In the genomic region with DNA sequence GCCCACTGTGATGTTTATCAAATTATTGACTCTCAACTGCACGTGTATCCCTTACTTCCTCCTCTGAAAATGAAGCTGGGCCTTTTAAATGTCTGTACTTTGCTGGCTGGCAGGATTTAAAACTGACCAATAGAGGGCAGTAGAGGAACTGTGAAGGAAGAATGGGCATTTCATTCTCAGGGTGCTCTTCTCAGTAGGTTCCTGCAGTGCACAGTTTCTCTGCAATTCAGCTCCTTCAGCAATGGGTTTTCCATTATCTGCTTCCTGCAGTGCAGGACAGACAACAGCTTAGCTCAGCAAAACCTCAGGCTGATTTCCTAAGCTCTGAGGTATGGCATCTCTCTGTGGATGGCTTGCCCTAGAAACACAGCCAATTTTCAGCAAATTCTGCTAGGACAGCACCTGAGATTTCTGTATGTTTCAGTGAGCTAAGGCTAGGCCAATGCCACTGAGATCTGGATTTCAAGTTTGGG, we compare ENCODE assay signal across 8 cellular contexts.
A peak's percentile ranks its signal among the peaks of the same experiment; 100 is the strongest.
DNase-seq lines count a peak whose midpoint lies in the region; ATAC-seq, FAIRE-seq and TF ChIP-seq lines count a peak whose summit lies in the region.

No MANE protein-coding gene starts in this region.

- BruUV-seq in Caco-2 (replicated peaks; lab: Mats Ljungman, UMichigan): no TSS peak

- no peaks in the 10 kb centered on the region for H3K27me3 ChIP-seq in Caco-2 (replicated peaks; ENCODE audit: control insufficient read depth, insufficient read depth, low read length)
- no peaks in the 10 kb centered on the region for H3K27me3 ChIP-seq in left lung

- FAIRE-seq in GM19239 (lab: Jason Lieb, UNC): peak; percentile 77

- peak; percentile 37 to 57 for DNase-seq in Caco-2
- DNase-seq in GM19239 (ENCODE audit: insufficient read length, low spot score): peak; percentile 19
- peak; percentile 35 for DNase-seq in NCI-H510A (lab: John Stamatoyannopoulos, UW)
- DNase-seq in amniotic epithelial cell (ENCODE audit: low read depth): peak; percentile 24
- DNase-seq in left lung: no peak
- no peak for DNase-seq in natural killer cell treated with Interleukin-12 subunit alpha and Interleukin-12 subunit beta and Interleukin-15 and Interleukin-18, amount 100 ng/mL, for 72 hours (ENCODE audit: low spot score)
- DNase-seq in activated CD8-positive, alpha-beta memory T cell treated with anti-CD3 and anti-CD28 coated beads, Interleukin-2, amount 50 U/mL, for 48 hours: no peak

- no peak overlapping the region for H3K4me3 Mint-ChIP-seq in Caco-2 (ENCODE audit: unreplicated experiment)
- H3K4me3 Mint-ChIP-seq in natural killer cell treated with Interleukin-12 subunit alpha and Interleukin-12 subunit beta and Interleukin-15 and Interleukin-18, amount 100 ng/mL, for 72 hours: no peak overlapping the region

- H3K9me3 Mint-ChIP-seq in Caco-2 (ENCODE audit: unreplicated experiment): no peaks in the 10 kb centered on the region
- H3K9me3 Mint-ChIP-seq in natural killer cell treated with Interleukin-12 subunit alpha and Interleukin-12 subunit beta and Interleukin-15 and Interleukin-18, amount 100 ng/mL, for 72 hours: peaks cover 14% of the 10 kb centered on the region

- H3K4me1 Mint-ChIP-seq in Caco-2 (ENCODE audit: low read depth, unreplicated experiment): peaks cover 6% of the 10 kb centered on the region
- no peaks in the 10 kb centered on the region for H3K4me1 Mint-ChIP-seq in natural killer cell treated with Interleukin-12 subunit alpha and Interleukin-12 subunit beta and Interleukin-15 and Interleukin-18, amount 100 ng/mL, for 72 hours (ENCODE audit: low read depth in 2 of 2)

- H3K4me1 ChIP-seq in Caco-2 (no peaks in the 10 kb centered on the region), left lung (no peaks in the 10 kb centered on the region)

- H3K36me3 Mint-ChIP-seq in Caco-2 (ENCODE audit: insufficient read depth, unreplicated experiment): no peaks in the 10 kb centered on the region
- H3K36me3 Mint-ChIP-seq in natural killer cell treated with Interleukin-12 subunit alpha and Interleukin-12 subunit beta and Interleukin-15 and Interleukin-18, amount 100 ng/mL, for 72 hours: peaks cover 8% of the 10 kb centered on the region

- TF ChIP-seq CTCF in Caco-2 (IDR thresholded peaks at IDR 0.05; ENCODE audit: insufficient read depth in 1 of 2, low read depth in 1 of 2, low read length in 1 of 2, severe bottlenecking in 1 of 2, unreplicated experiment in 1 of 2) (peak; percentile 55 to 64), left lung (IDR thresholded peaks at IDR 0.05) (peak; percentile 37 to 40)

- intact Hi-C loops in Caco-2 (cut with micrococcal nuclease; ENCODE audit: unreplicated experiment) (loop anchor here (5.0 to 10.0 kb wide), 4 partner anchors 96 to 296 kb away; a partner anchor contains a TSS), left lung (cut with DNase I) (no loop called here)

- POLR2A ChIA-PET in Caco-2 (lab: Charles Lee): no interaction called here

- no peak overlapping the region for H3K27ac ChIP-seq in left lung

- H3K27me3 Mint-ChIP-seq in Caco-2 (ENCODE audit: insufficient read depth, unreplicated experiment): no peaks in the 10 kb centered on the region
- no peaks in the 10 kb centered on the region for H3K27me3 Mint-ChIP-seq in natural killer cell treated with Interleukin-12 subunit alpha and Interleukin-12 subunit beta and Interleukin-15 and Interleukin-18, amount 100 ng/mL, for 72 hours

- peak; percentile 86 for ATAC-seq in HG03354 (IDR thresholded peaks at IDR 0.05; ENCODE audit: poor library complexity, severe bottlenecking, unreplicated experiment)
- ATAC-seq in left lung: peak; percentile 81
- ATAC-seq in natural killer cell treated with Interleukin-12 subunit alpha and Interleukin-12 subunit beta and Interleukin-15 and Interleukin-18, amount 100 ng/mL, for 72 hours: no peak

- no peaks in the 10 kb centered on the region for H3K36me3 ChIP-seq in Caco-2 (ENCODE audit: control insufficient read depth, insufficient read depth, low read length)
- no peaks in the 10 kb centered on the region for H3K36me3 ChIP-seq in left lung

- no peak overlapping the region for H3K27ac Mint-ChIP-seq in Caco-2 (ENCODE audit: unreplicated experiment)
- H3K27ac Mint-ChIP-seq in natural killer cell treated with Interleukin-12 subunit alpha and Interleukin-12 subunit beta and Interleukin-15 and Interleukin-18, amount 100 ng/mL, for 72 hours: no peak overlapping the region

- H3K4me3 ChIP-seq in Caco-2 (ENCODE audit: low read depth, low read length) (no peak overlapping the region), left lung (no peak overlapping the region)

- CTCF ChIA-PET in Caco-2 (lab: Charles Lee): interaction anchor here (1.1 to 1.3 kb wide), 2 partner anchors 59 to 143 kb away, joined by 3 read pairs; no protein-coding TSS in a partner anchor

- H3K9me3 ChIP-seq in Caco-2 (no peaks in the 10 kb centered on the region), left lung (no peaks in the 10 kb centered on the region)

Comparison
In these comparisons a context has a peak if more than half of its experiments do, and no peak if none do; other contexts are left out.
1. DNase-seq: peak in Caco-2 (2 of 2), GM19239 (single experiment), NCI-H510A (single experiment) and amniotic epithelial cell (single experiment); none in left lung (0 of 2), natural killer cell treated with Interleukin-12 subunit alpha and Interleukin-12 subunit beta and Interleukin-15 and Interleukin-18, amount 100 ng/mL, for 72 hours (single experiment) and activated CD8-positive, alpha-beta memory T cell treated with anti-CD3 and anti-CD28 coated beads, Interleukin-2, amount 50 U/mL, for 48 hours (single experiment).
2. ATAC-seq: peak in HG03354 (single experiment) and left lung (single experiment); none in natural killer cell treated with Interleukin-12 subunit alpha and Interleukin-12 subunit beta and Interleukin-15 and Interleukin-18, amount 100 ng/mL, for 72 hours (0 of 2).